In the genomic region with DNA sequence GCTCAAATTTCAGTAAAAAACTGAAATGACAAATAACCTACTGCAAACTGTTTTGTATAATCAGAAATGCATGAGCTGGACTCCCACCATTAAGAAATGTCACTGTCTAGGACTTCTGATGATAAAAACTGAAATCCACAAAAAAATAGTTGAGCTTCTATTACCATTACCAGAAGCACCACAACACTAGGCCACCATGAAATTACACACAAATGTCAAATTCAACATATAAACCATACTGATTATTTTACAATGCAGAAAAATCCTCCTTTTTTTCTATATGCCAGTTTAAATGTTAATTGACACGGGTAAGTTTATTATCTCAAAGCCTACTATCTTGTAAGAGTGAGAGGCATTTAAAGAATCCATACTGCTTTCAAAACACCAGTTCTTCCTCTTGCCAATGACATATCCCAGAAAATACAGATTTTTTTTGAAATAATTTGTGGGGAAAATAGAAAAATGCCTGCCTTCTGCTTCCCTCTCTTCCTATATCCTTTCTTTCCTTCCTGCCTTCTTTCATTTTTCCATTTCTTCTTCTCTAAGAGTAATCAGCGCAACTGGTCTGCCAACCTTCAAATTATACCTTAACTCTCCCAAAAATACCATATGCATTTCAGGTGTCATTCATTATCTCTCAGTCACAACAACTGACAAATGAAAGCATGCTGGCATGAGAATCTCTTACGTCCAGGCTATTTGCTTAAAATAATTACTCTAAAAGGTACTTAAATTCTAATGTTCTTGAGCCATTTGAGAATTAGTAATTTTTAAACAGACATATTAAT, we compare ENCODE assay signal across 27 cellular contexts. TPM values are rescaled to one million over a fixed set of nuclear protein-coding genes. Genes with fewer than 3 reads are reported as not detected.
"Had no signal": no experiment of that assay in that cellular context is flagged by ENCODE, and none has a peak within 500 bp of the region (broad histone marks: within the 10 kb centered on the region; RNA-seq: fewer than 3 reads in every experiment).

No MANE protein-coding gene starts in this region.

- H3K36me3 ChIP-seq: breast epithelium, uterus had no signal

- H3K27ac ChIP-seq: suprapubic skin had no signal

- H3K4me3 ChIP-seq: breast epithelium, heart right ventricle, lung, mucosa of descending colon, suprapubic skin, uterus had no signal

- H3K27me3 ChIP-seq: breast epithelium, heart right ventricle, stomach, suprapubic skin, uterus had no signal

- ATAC-seq: activated CD8-positive, alpha-beta T cell treated with anti-CD3 and anti-CD28 coated beads for 36 hours; activated naive CD8-positive, alpha-beta T cell treated with anti-CD3 and anti-CD28 coated beads, Interleukin-2, amount 50 U/mL, for 24 hours; left lobe of liver; mucosa of descending colon; natural killer cell treated with Interleukin-12 subunit alpha and Interleukin-12 subunit beta and Interleukin-15 and Interleukin-18, amount 100 ng/mL, for 72 hours; SK-N-SH treated with all-trans-retinoic acid at 6 μM for 48 hours; stimulated activated naive B cell treated with anti-CD40 and anti-IgM and Interleukin-4, amounts not matched to agents 10 μg/mL and 1 μg/mL and 100 μg/mL, for 72 hours; T-helper 17 cell; WTC11 had no signal

- H3K9me3 ChIP-seq: breast epithelium, heart right ventricle, mucosa of descending colon, stomach, suprapubic skin, uterus had no signal

- DNase-seq: activated CD4-positive, alpha-beta T cell treated with anti-CD3 and anti-CD28 coated beads for 1 hour; activated CD4-positive, alpha-beta T cell treated with anti-CD3 and anti-CD28 coated beads, Interleukin-2, amount 10 ng/mL, durations not matched to agents 7 days and 5 days; activated CD8-positive, alpha-beta T cell treated with anti-CD3 and anti-CD28 coated beads for 36 hours; activated naive CD8-positive, alpha-beta T cell treated with anti-CD3 and anti-CD28 coated beads, Interleukin-2, amount 50 U/mL, for 24 hours; activated T-cell treated with anti-CD3 and anti-CD28 coated beads, Interleukin-2, amount 50 U/mL, for 48 hours; dermis blood vessel endothelial cell; effector CD4-positive, alpha-beta T cell; erythroblast; heart right ventricle; kidney glomerular epithelial cell; mucosa of descending colon; posterior cingulate gyrus; stimulated activated CD4-positive, alpha-beta T cell treated with anti-CD3 and anti-CD28 coated beads, Interleukin-15, amount 100 ng/mL, for 24 hours; stimulated activated CD4-positive, alpha-beta T cell treated with anti-CD3 and anti-CD28 coated beads, Interleukin-2, amount 100 ng/mL, for 24 hours; stimulated activated naive B cell treated with anti-CD40 and anti-IgM and Interleukin-4, amounts not matched to agents 10 μg/mL and 1 μg/mL and 100 μg/mL, for 72 hours; stomach; T-helper 17 cell; trophoblast cell; uterus had no signal

- H3K4me1 ChIP-seq: uterus had no signal

RNA-seq across cellular contexts. Expression of gene PDK4, which starts 12.3 kb away (rescaled TPM):
- total RNA-seq: activated CD4-positive, alpha-beta T cell treated with anti-CD3 and anti-CD28 coated beads, Interleukin-2, amount 10 ng/mL, durations not matched to agents 7 days and 5 days; activated CD8-positive, alpha-beta T cell treated with anti-CD3 and anti-CD28 coated beads for 36 hours; activated T-helper 2 cell treated with anti-CD3 and anti-CD28 coated beads, Interferon-gamma antibody, Interleukin-2, Interleukin-4, amounts not matched to agents 10 μg/mL and 5 μg/mL and 100 μg/mL, durations not matched to agents 14 hours and 24 hours and 36 hours had no signal
